ENCODE assay signal across 1 cellular context in the genomic region with DNA sequence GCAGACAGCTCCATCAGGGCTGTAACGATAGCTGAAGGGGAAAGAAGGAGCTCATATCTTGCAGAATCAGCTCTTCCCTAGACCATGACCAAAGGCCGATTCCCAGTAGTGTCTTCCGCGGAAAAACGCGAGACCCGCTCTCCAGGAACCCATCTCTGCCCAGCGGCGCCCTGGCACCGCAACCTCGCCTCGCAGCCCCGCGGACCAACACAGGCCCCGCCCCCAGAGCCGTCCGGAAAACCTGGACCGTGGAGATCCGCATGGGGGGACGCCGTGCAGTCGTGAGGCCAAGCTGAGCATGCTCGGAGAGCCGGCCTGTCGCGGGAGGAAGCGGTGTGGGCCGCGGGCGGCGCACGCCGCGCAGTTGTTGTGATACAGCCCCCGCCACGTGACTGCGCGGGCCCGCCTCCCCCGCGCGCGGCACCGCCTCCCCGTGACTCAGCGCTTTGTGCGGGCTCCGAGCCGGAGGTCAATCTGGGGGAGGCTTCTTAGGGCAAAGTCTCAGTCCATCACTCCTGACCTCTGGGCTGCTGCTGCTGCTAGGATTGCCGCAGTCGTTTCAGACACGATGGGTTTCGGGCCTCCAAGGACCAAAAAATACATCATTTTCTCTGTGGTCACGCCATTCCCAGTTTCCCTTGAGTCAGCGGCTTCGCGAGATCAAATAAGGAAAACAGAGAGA.
TF ChIP-seq lines count a peak whose summit lies in the region.

No MANE protein-coding gene starts in this region.

TF ChIP-seq in HepG2, 621 proteins besides CTCF, POLR2A, EP300 and RAD21 (continued from another document):
- TF ChIP-seq ZBTB26 (CRISPR knock-in tag; IDR thresholded peaks at IDR 0.05; ENCODE audit: borderline replicate concordance) (peak; percentile 82; the same call in 1 of the 2 replicates), SCMH1 (CRISPR knock-in tag; IDR thresholded peaks at IDR 0.05; ENCODE audit: borderline replicate concordance) (no peak), MIXL1 (CRISPR knock-in tag; IDR thresholded peaks at IDR 0.05) (no peak; the same call in none of the 2 replicates), ZNF263 (CRISPR knock-in tag; IDR thresholded peaks at IDR 0.05) (peak; percentile 72), USF2 (IDR thresholded peaks at IDR 0.05; ENCODE audit: low read depth, low read length) (peak; percentile 97), USF2 (CRISPR knock-in tag; IDR thresholded peaks at IDR 0.05; ENCODE audit: borderline replicate concordance) (peak; percentile 98), TAF1 (CRISPR knock-in tag; IDR thresholded peaks at IDR 0.05) (peak; percentile 80)
